8 cellular contexts compared by ENCODE assay signal in the genomic region with DNA sequence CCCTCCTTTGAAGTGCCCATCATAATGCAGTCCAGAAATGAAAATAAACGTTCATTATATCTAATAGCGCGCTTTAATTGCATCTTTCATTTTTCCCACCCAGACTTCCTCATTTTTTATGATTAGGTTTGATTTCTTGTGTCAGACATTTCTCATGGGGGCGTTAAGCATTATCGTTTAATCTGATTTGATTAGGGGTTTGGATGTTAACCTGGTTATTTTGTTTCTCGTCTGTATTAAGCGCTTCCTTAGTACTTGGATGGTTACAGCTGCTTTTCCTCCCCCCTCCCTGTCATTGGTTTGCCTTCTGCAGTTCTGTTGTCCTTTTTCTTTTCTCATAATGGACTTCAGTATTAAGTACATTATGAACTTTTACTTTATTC. TPM values are rescaled to one million over a fixed set of nuclear protein-coding genes. Genes with fewer than 3 reads are reported as not detected.
A peak's percentile ranks its signal among the peaks of the same experiment; 100 is the strongest.
DNase-seq lines count a peak whose midpoint lies in the region; ATAC-seq and TF ChIP-seq lines count a peak whose summit lies in the region.

No MANE protein-coding gene starts in this region.

- no peak for TF ChIP-seq CTCF in Caco-2 (IDR thresholded peaks at IDR 0.05; ENCODE audit: insufficient read depth in 1 of 2, low read depth in 1 of 2, low read length in 1 of 2, severe bottlenecking in 1 of 2, unreplicated experiment in 1 of 2)
- no peak for TF ChIP-seq CTCF in neural progenitor cell (IDR thresholded peaks at IDR 0.05)

- H3K36me3 Mint-ChIP-seq in Caco-2 (ENCODE audit: insufficient read depth, unreplicated experiment) (peaks cover 63% of the 10 kb centered on the region), neural progenitor cell (peaks cover 26% of the 10 kb centered on the region)

- H3K27me3 Mint-ChIP-seq in Caco-2 (ENCODE audit: insufficient read depth, unreplicated experiment) (no peaks in the 10 kb centered on the region), neural progenitor cell (ENCODE audit: insufficient read depth, low read depth) (peaks cover 4% of the 10 kb centered on the region)

- POLR2A ChIA-PET in Caco-2 (lab: Charles Lee) = interaction anchor here (0.5 to 1.1 kb wide), 4 partner anchors 11 to 181 kb away, joined by 3 to 9 read pairs (median 4); no protein-coding TSS in a partner anchor

- H3K4me1 Mint-ChIP-seq in Caco-2 (ENCODE audit: low read depth, unreplicated experiment) (peaks cover 21% of the 10 kb centered on the region), neural progenitor cell (peaks cover 46% of the 10 kb centered on the region)

- H3K9ac ChIP-seq in duodenal mucosa (ENCODE audit: low read depth in 1 of 2, low read length in 2 of 2) (peak overlapping the region; percentile 87 to 92), neural progenitor cell (peak overlapping the region; percentile 39)

- ATAC-seq in GM21576 (IDR thresholded peaks at IDR 0.05; ENCODE audit: unreplicated experiment) (no peak), GM18907 (IDR thresholded peaks at IDR 0.05; ENCODE audit: unreplicated experiment) (no peak)

- H3K27me3 ChIP-seq in Caco-2 (replicated peaks; ENCODE audit: control insufficient read depth, insufficient read depth, low read length) (no peaks in the 10 kb centered on the region), duodenal mucosa (ENCODE audit: control insufficient read depth in 1 of 2, insufficient read depth in 2 of 2, low read length in 2 of 2) (no peaks in the 10 kb centered on the region), neural progenitor cell (no peaks in the 10 kb centered on the region)

- CTCF ChIA-PET in Caco-2 (lab: Charles Lee) = interaction anchor here (1.3 kb wide), 1 partner anchor 11 kb away, joined by 7 read pairs; a partner anchor contains a TSS

- H3K4me3 ChIP-seq in Caco-2 (ENCODE audit: low read depth, low read length) = peak overlapping the region; percentile 64
- H3K4me3 ChIP-seq in duodenal mucosa (ENCODE audit: low read depth in 1 of 2, low read length in 2 of 2) = peak overlapping the region; percentile 93 to 99
- peak overlapping the region; percentile 90 for H3K4me3 ChIP-seq in neural progenitor cell

- H3K9me3 Mint-ChIP-seq in Caco-2 (ENCODE audit: unreplicated experiment) (no peaks in the 10 kb centered on the region), neural progenitor cell (no peaks in the 10 kb centered on the region)

- H3K4me2 ChIP-seq in neural progenitor cell = peak overlapping the region; percentile 98

- peaks cover 28% of the 10 kb centered on the region for H4K20me1 ChIP-seq in neural progenitor cell (ENCODE audit: low read depth)

- peaks cover 16% of the 10 kb centered on the region for H3K4me1 ChIP-seq in Caco-2
- peaks cover 31 to 33% of the 10 kb centered on the region in 2 donors for H3K4me1 ChIP-seq in duodenal mucosa (ENCODE audit: control insufficient read depth in 1 of 2, insufficient read depth in 2 of 2, low read length in 2 of 2)
- peaks cover 27% of the 10 kb centered on the region for H3K4me1 ChIP-seq in neural progenitor cell

- H3K27ac ChIP-seq in duodenal mucosa (ENCODE audit: low read depth, low read length) = no peak overlapping the region
- no peak overlapping the region for H3K27ac ChIP-seq in neural progenitor cell

- no peak for DNase-seq in Caco-2
- peak; percentile 59 for DNase-seq in NCI-H69 (lab: John Stamatoyannopoulos, UW)
- no peak for DNase-seq in neural progenitor cell (ENCODE audit: low spot score)
- DNase-seq in stimulated activated CD4-positive, alpha-beta T cell treated with anti-CD3 and anti-CD28 coated beads, Interleukin-4, amount 100 ng/mL, for 24 hours = no peak
- no peak for DNase-seq in AG08396 (ENCODE audit: low spot score)

- peak overlapping the region; percentile 74 for H2AFZ ChIP-seq in neural progenitor cell (replicated peaks)

- intact Hi-C loops in Caco-2 (cut with micrococcal nuclease; ENCODE audit: unreplicated experiment) = loop anchor here (2.0 kb wide), 1 partner anchor 42 kb away; no protein-coding TSS in a partner anchor

- H3K27ac Mint-ChIP-seq in Caco-2 (ENCODE audit: unreplicated experiment) (peak overlapping the region; percentile 96), neural progenitor cell (peak overlapping the region; percentile 89)

- H3K36me3 ChIP-seq in Caco-2 (ENCODE audit: control insufficient read depth, insufficient read depth, low read length) (peaks cover 10% of the 10 kb centered on the region), duodenal mucosa (ENCODE audit: control insufficient read depth in 1 of 2, insufficient read depth in 2 of 2, low read length in 2 of 2) (peaks cover 21 to 34% of the 10 kb centered on the region in 2 donors), neural progenitor cell (peaks cover 30% of the 10 kb centered on the region)

- H3K4me3 Mint-ChIP-seq in Caco-2 (ENCODE audit: unreplicated experiment) (peak overlapping the region; percentile 96), neural progenitor cell (peak overlapping the region; percentile 95)

- peaks cover 58% of the 10 kb centered on the region for H3K79me2 ChIP-seq in neural progenitor cell (ENCODE audit: low read depth)

- BruUV-seq in Caco-2 (replicated peaks; lab: Mats Ljungman, UMichigan) = TSS peak; percentile 65

- no peaks in the 10 kb centered on the region for H3K9me3 ChIP-seq in Caco-2
- H3K9me3 ChIP-seq in duodenal mucosa (ENCODE audit: control insufficient read depth in 1 of 2, low read length in 2 of 2) = no peaks in the 10 kb centered on the region
- H3K9me3 ChIP-seq in neural progenitor cell (ENCODE audit: low read depth) = no peaks in the 10 kb centered on the region

- H3F3A ChIP-seq in neural progenitor cell (ENCODE audit: low read depth) = peaks cover 43% of the 10 kb centered on the region

RNA-seq across cellular contexts. Expression of a gene that starts 0.5 kb away (rescaled TPM):
- total RNA-seq in Caco-2 (2022) (40.4 and 47.5 TPM in 2 replicates), neural progenitor cell (ENCODE audit: low replicate concordance) (22.5 and 25.7 TPM in 2 replicates)

RNA-seq across cellular contexts. Expression of a gene that starts 1.3 kb away (rescaled TPM):
- 349 and 356 TPM in 2 replicates for total RNA-seq in Caco-2 (2022)
- total RNA-seq in neural progenitor cell (ENCODE audit: low replicate concordance) = 329 and 333 TPM in 2 replicates

RNA-seq across cellular contexts. Expression of a gene that starts 11.8 kb away (rescaled TPM):
- 37.7 and 38.8 TPM in 2 replicates for total RNA-seq in Caco-2 (2022)
- total RNA-seq in neural progenitor cell (ENCODE audit: low replicate concordance) = 38.1 and 40.4 TPM in 2 replicates

RNA-seq across cellular contexts. Expression of a gene that starts 12.1 kb away (rescaled TPM):
- total RNA-seq in Caco-2 (2022) = 37.4 and 48.2 TPM in 2 replicates
- total RNA-seq in neural progenitor cell (ENCODE audit: low replicate concordance) = 8.7 and 11.6 TPM in 2 replicates

RNA-seq across cellular contexts. Expression of a gene that starts 27.7 kb away (rescaled TPM):
- total RNA-seq in Caco-2 (2022) (66.8 and 70.2 TPM in 2 replicates), neural progenitor cell (ENCODE audit: low replicate concordance) (54.6 and 55.4 TPM in 2 replicates)
